Comparison of ENCODE assay signal across 1 cellular context in the genomic region with DNA sequence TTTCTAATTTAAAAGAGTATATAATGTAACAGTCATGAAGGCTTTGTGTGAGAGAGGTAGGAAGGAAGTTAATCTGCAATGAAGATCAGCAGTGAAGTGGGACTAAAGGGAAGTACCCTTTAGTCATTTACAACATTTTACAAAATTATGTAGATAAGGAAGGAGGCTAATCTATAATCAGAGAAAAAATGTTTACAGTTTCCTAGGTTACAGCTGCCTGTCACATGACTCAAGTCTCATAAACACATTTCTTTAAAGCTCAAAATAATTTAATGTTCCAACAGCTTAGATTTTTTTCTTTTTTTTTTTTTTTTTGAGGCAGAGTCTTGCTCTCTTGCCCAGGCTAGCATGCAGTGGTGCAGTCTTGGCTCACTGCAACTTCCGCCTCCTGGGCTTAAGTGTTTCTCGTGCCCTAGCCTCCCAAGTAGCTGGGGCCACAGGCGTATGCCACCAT.
A peak's percentile ranks its signal among the peaks of the same experiment; 100 is the strongest.
TF ChIP-seq lines count a peak whose summit lies in the region.

No MANE protein-coding gene starts in this region.

TF ChIP-seq in IMR-90, 13 proteins besides CTCF, POLR2A, EP300 and RAD21:
- TF ChIP-seq CHD1 (IDR thresholded peaks at IDR 0.05; ENCODE audit: low read depth, low read length) = no peak
- no peak for TF ChIP-seq NFE2L2 (IDR thresholded peaks at IDR 0.05; ENCODE audit: low read depth, low read length)
- TF ChIP-seq USF2 (IDR thresholded peaks at IDR 0.05; ENCODE audit: low read depth, low read length) = peak; percentile 74
